In the genomic region with DNA sequence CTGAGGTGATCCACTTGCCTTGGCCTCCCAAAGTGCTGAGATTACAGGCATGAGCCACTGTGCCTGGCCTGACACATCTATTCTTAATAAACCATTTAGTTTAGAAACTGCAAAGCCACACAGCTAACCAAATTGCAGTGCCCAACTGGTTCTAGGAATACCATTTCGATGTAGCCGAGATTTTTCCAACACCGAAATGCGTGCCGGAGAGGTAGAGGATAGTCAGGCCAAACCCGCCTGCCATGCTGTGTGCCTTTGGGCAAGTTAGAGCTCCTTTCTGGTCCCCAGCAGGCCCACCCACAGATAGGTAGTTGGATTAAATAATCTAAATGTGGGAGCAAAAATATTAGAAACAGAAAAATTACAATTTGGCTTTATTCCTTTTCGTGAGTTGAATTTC, we compare ENCODE assay signal across 25 cellular contexts.
A peak's percentile ranks its signal among the peaks of the same experiment; 100 is the strongest.
DNase-seq lines count a peak whose midpoint lies in the region; ATAC-seq and TF ChIP-seq lines count a peak whose summit lies in the region.
"Had no signal": no experiment of that assay in that cellular context is flagged by ENCODE, and none has a peak within 500 bp of the region (broad histone marks: within the 10 kb centered on the region; RNA-seq: fewer than 3 reads in every experiment).

No MANE protein-coding gene starts in this region.

- H3K9me3 Mint-ChIP-seq in osteocyte (ENCODE audit: unreplicated experiment) (no peaks in the 10 kb centered on the region), GM23338 (no peaks in the 10 kb centered on the region)

- H3K4me3 ChIP-seq in colonic mucosa, result no peak overlapping the region
- no peak overlapping the region for H3K4me3 ChIP-seq in GM23338
- H3K4me3 ChIP-seq: SK-N-MC had no signal

- H3K4me3 Mint-ChIP-seq in osteocyte (ENCODE audit: unreplicated experiment), result no peak overlapping the region
- no peak overlapping the region for H3K4me3 Mint-ChIP-seq in GM23338
- H3K4me3 Mint-ChIP-seq: CD4-positive, alpha-beta memory T cell had no signal

- H3K4me1 ChIP-seq in colonic mucosa, result peaks cover 7% of the 10 kb centered on the region
- H3K4me1 ChIP-seq in GM23338 (ENCODE audit: insufficient read depth), result peaks cover 21% of the 10 kb centered on the region

- H4K20me1 ChIP-seq in GM23338 (replicated peaks; ENCODE audit: insufficient read depth), result no peaks in the 10 kb centered on the region

- H3K27me3 ChIP-seq in colonic mucosa, result no peaks in the 10 kb centered on the region
- H3K27me3 ChIP-seq in GM23338 (ENCODE audit: insufficient read depth), result no peaks in the 10 kb centered on the region

- H3K4me1 Mint-ChIP-seq in osteocyte (ENCODE audit: unreplicated experiment), result peaks cover 3% of the 10 kb centered on the region
- H3K4me1 Mint-ChIP-seq in GM23338, result peaks cover 26% of the 10 kb centered on the region
- H3K4me1 Mint-ChIP-seq: CD4-positive, alpha-beta memory T cell had no signal

- H3K36me3 ChIP-seq in colonic mucosa, result no peaks in the 10 kb centered on the region
- no peaks in the 10 kb centered on the region for H3K36me3 ChIP-seq in GM23338 (ENCODE audit: insufficient read depth)

- DNase-seq in colonic mucosa (peak; percentile 12), islet precursor cell (peak; percentile 4), osteocyte (ENCODE audit: extremely low spot score, unreplicated experiment) (peak; percentile 51), ureter (ENCODE audit: low spot score) (peak; percentile 34), occipital lobe (lab: John Stamatoyannopoulos, UW) (no peak), GM23338 (ENCODE audit: low spot score) (no peak)
- DNase-seq: C1 segment of cervical spinal cord; CD4-positive, alpha-beta memory T cell; COR-L47; DMS53; GOT3; HCEC 1CT; NCI-H1092; NCI-H1436; NCI-H187; NCI-H2081 treated with DMSO at 0.1 percent for 48 hours; NCI-H2171; NCI-H226; NCI-H510A; NCI-H69; SHP77 treated with DMSO at 0.1 percent for 48 hours had no signal

- no peaks in the 10 kb centered on the region for H3K9me3 ChIP-seq in colonic mucosa

- TF ChIP-seq CTCF in colonic mucosa (IDR thresholded peaks at IDR 0.05) (no peak), osteocyte (IDR thresholded peaks at IDR 0.05) (no peak), GM23338 (conservative IDR thresholded peaks at IDR 0.05; ENCODE audit: low read depth in 2 of 2) (no peak)

- no peaks in the 10 kb centered on the region for H3K36me3 Mint-ChIP-seq in osteocyte (ENCODE audit: unreplicated experiment)
- H3K36me3 Mint-ChIP-seq in GM23338 (ENCODE audit: low read depth), result no peaks in the 10 kb centered on the region
- H3K36me3 Mint-ChIP-seq: CD4-positive, alpha-beta memory T cell had no signal

- H3K9ac ChIP-seq in colonic mucosa (ENCODE audit: low read depth in 2 of 2, low read length in 2 of 2), result no peak overlapping the region

- H3K27ac Mint-ChIP-seq in osteocyte (ENCODE audit: unreplicated experiment) (no peak overlapping the region), GM23338 (no peak overlapping the region)
- H3K27ac Mint-ChIP-seq: CD4-positive, alpha-beta memory T cell had no signal

- H3K4me2 ChIP-seq in GM23338, result no peak overlapping the region

- H3K79me2 ChIP-seq in GM23338 (replicated peaks; ENCODE audit: insufficient read depth), result no peaks in the 10 kb centered on the region

- no peak for ATAC-seq in HG03025 (IDR thresholded peaks at IDR 0.05; ENCODE audit: low FRiP score, unreplicated experiment)
- no peak for ATAC-seq in GM23338
- ATAC-seq: Panc1 had no signal

- peaks cover 25% of the 10 kb centered on the region for H3K27me3 Mint-ChIP-seq in osteocyte (ENCODE audit: unreplicated experiment)
- peaks cover 13% of the 10 kb centered on the region for H3K27me3 Mint-ChIP-seq in GM23338 (ENCODE audit: insufficient read depth, low read depth, poor library complexity)

- no peaks in the 10 kb centered on the region for H3K9me2 ChIP-seq in GM23338 (ENCODE audit: insufficient read depth)

- no peak overlapping the region for H2AFZ ChIP-seq in GM23338

- H3K27ac ChIP-seq in colonic mucosa (no peak overlapping the region), GM23338 (ENCODE audit: low read depth) (no peak overlapping the region)
- H3K27ac ChIP-seq: RWPE1, SK-N-MC had no signal

- H3F3A ChIP-seq in GM23338 (replicated peaks; ENCODE audit: low read depth), result no peaks in the 10 kb centered on the region

- intact Hi-C loops in colonic mucosa (cut with DNase I), result no loop called here

TF ChIP-seq in GM23338, 12 proteins besides CTCF, POLR2A, EP300 and RAD21:
- TF ChIP-seq, protein P1, sequence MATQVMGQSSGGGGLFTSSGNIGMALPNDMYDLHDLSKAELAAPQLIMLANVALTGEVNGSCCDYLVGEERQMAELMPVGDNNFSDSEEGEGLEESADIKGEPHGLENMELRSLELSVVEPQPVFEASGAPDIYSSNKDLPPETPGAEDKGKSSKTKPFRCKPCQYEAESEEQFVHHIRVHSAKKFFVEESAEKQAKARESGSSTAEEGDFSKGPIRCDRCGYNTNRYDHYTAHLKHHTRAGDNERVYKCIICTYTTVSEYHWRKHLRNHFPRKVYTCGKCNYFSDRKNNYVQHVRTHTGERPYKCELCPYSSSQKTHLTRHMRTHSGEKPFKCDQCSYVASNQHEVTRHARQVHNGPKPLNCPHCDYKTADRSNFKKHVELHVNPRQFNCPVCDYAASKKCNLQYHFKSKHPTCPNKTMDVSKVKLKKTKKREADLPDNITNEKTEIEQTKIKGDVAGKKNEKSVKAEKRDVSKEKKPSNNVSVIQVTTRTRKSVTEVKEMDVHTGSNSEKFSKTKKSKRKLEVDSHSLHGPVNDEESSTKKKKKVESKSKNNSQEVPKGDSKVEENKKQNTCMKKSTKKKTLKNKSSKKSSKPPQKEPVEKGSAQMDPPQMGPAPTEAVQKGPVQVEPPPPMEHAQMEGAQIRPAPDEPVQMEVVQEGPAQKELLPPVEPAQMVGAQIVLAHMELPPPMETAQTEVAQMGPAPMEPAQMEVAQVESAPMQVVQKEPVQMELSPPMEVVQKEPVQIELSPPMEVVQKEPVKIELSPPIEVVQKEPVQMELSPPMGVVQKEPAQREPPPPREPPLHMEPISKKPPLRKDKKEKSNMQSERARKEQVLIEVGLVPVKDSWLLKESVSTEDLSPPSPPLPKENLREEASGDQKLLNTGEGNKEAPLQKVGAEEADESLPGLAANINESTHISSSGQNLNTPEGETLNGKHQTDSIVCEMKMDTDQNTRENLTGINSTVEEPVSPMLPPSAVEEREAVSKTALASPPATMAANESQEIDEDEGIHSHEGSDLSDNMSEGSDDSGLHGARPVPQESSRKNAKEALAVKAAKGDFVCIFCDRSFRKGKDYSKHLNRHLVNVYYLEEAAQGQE (IDR thresholded peaks at IDR 0.05; ENCODE audit: unreplicated experiment), result no peak
- TF ChIP-seq NANOG (IDR thresholded peaks at IDR 0.05; ENCODE audit: borderline replicate concordance) (no peak), JUNB (IDR thresholded peaks at IDR 0.05; ENCODE audit: unreplicated experiment) (no peak), CREB1 (CRISPR knock-in tag; IDR thresholded peaks at IDR 0.05; ENCODE audit: low read depth) (no peak), EZH2phosphoT487 (IDR thresholded peaks at IDR 0.05; ENCODE audit: unreplicated experiment) (no peak), EZH2 (IDR thresholded peaks at IDR 0.05; ENCODE audit: low read depth, unreplicated experiment) (no peak), ZNF114 (CRISPR knock-in tag; IDR thresholded peaks at IDR 0.05) (no peak)
- TF ChIP-seq, protein P2, sequence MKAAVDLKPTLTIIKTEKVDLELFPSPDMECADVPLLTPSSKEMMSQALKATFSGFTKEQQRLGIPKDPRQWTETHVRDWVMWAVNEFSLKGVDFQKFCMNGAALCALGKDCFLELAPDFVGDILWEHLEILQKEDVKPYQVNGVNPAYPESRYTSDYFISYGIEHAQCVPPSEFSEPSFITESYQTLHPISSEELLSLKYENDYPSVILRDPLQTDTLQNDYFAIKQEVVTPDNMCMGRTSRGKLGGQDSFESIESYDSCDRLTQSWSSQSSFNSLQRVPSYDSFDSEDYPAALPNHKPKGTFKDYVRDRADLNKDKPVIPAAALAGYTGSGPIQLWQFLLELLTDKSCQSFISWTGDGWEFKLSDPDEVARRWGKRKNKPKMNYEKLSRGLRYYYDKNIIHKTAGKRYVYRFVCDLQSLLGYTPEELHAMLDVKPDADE (IDR thresholded peaks at IDR 0.05), result no peak

Comparison
In these comparisons a context has a peak if more than half of its experiments do, and no peak if none do; other contexts are left out.
1. DNase-seq: peak in colonic mucosa (single experiment), islet precursor cell (single experiment), osteocyte (single experiment) and ureter (single experiment); none in occipital lobe (single experiment) and GM23338 (single experiment).